14 cellular contexts compared by ENCODE assay signal in the genomic region with DNA sequence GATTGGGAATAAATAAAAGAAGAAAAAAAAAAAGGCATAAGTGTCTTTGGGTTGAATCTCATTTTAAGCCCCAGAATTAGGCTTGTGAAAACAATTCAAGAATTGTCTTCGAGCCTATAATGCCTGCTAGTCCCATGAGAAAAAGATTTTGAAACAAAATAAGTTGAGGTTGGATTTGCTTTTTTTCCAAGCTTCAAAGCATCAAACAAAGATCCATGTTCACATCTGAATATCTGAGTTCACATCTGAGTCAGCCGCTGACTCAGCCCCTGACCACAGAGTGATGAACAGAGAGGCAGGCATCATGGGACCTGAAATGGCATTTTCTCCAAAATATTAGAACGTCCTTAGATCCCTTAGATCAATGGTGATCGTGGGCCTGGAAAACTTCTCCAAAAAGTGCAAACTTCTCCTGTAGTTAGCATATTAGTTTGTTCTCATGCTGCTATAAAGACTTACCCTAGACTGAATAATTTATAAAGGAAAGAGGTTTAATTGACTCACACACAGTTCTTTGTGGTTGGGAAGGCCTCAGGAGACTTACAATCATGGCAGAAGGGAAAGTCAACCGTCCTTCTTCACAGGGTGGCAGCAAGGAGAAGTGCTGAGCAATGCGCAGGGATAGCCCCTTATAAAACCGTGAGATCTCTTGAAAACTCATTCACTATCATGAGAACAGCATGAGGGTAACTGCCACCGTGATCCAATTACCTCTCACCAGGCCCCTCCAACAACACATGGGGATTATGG.
DNase-seq lines count a peak whose midpoint lies in the region; ATAC-seq and TF ChIP-seq lines count a peak whose summit lies in the region.
"Had no signal": no experiment of that assay in that cellular context is flagged by ENCODE, and none has a peak within 500 bp of the region (broad histone marks: within the 10 kb centered on the region; RNA-seq: fewer than 3 reads in every experiment).

No MANE protein-coding gene starts in this region.

- H3K79me1 ChIP-seq in mesendoderm (ENCODE audit: low read length), result no peaks in the 10 kb centered on the region

- H3K9me3 Mint-ChIP-seq in HFFc6 (peaks cover 63% of the 10 kb centered on the region), natural killer cell (peaks cover 2 to 4% of the 10 kb centered on the region in 2 donors)
- H3K9me3 Mint-ChIP-seq in T-helper 2 cell treated with Interferon-gamma antibody and Interleukin-4, amounts not matched to agents 5 μg/mL and 100 μg/mL, for 36 hours, result peaks cover 22% of the 10 kb centered on the region

- H2BK5ac ChIP-seq in mesendoderm (ENCODE audit: low read length), result no peak overlapping the region

- H3K36me3 ChIP-seq in mesendoderm (ENCODE audit: control insufficient read depth, insufficient read depth, low read length), result no peaks in the 10 kb centered on the region
- H3K36me3 ChIP-seq: suprapubic skin had no signal

- H3K56ac ChIP-seq in mesendoderm (ENCODE audit: low read length), result no peak overlapping the region

- no peak overlapping the region for H3K4ac ChIP-seq in mesendoderm (ENCODE audit: low read depth, low read length)

- no peak overlapping the region for H2BK120ac ChIP-seq in mesendoderm (ENCODE audit: low read depth, low read length)

- intact Hi-C loops in natural killer cell (cut with micrococcal nuclease), result no loop called here

- H3K27me3 Mint-ChIP-seq in HFFc6 (ENCODE audit: insufficient read depth) (no peaks in the 10 kb centered on the region), natural killer cell (ENCODE audit: low read depth in 2 of 2) (no peaks in the 10 kb centered on the region)
- no peaks in the 10 kb centered on the region for H3K27me3 Mint-ChIP-seq in T-helper 2 cell treated with Interferon-gamma antibody and Interleukin-4, amounts not matched to agents 5 μg/mL and 100 μg/mL, for 36 hours (ENCODE audit: low read depth)

- H3K79me2 ChIP-seq in mesendoderm (ENCODE audit: control insufficient read depth, insufficient read depth, low read length), result no peaks in the 10 kb centered on the region
- H3K79me2 ChIP-seq: hepatocyte had no signal

- H3K4me1 Mint-ChIP-seq in HFFc6 (ENCODE audit: low read depth), result no peaks in the 10 kb centered on the region; the same call in 1 of the 2 replicates
- no peaks in the 10 kb centered on the region for H3K4me1 Mint-ChIP-seq in T-helper 2 cell treated with Interferon-gamma antibody and Interleukin-4, amounts not matched to agents 5 μg/mL and 100 μg/mL, for 36 hours (ENCODE audit: low read depth)
- H3K4me1 Mint-ChIP-seq in natural killer cell, result no peaks in the 10 kb centered on the region
- H3K4me1 Mint-ChIP-seq: memory B cell had no signal

- H3K27ac Mint-ChIP-seq in HFFc6 (peak overlapping the region; percentile 38; the same call in 1 of the 2 replicates), natural killer cell (no peak overlapping the region)
- no peak overlapping the region for H3K27ac Mint-ChIP-seq in T-helper 2 cell treated with Interferon-gamma antibody and Interleukin-4, amounts not matched to agents 5 μg/mL and 100 μg/mL, for 36 hours
- H3K27ac Mint-ChIP-seq: memory B cell had no signal

- no peak overlapping the region for H3K23ac ChIP-seq in mesendoderm (ENCODE audit: low read length)

- H3K4me1 ChIP-seq in mesendoderm (ENCODE audit: control insufficient read depth, low read depth, low read length), result no peaks in the 10 kb centered on the region
- H3K4me1 ChIP-seq: Caco-2, psoas muscle, suprapubic skin had no signal

- no peak overlapping the region for H4K8ac ChIP-seq in mesendoderm (ENCODE audit: low read depth, low read length)

- H3K36me3 Mint-ChIP-seq in HFFc6 (ENCODE audit: low read depth) (no peaks in the 10 kb centered on the region), natural killer cell (no peaks in the 10 kb centered on the region)
- no peaks in the 10 kb centered on the region for H3K36me3 Mint-ChIP-seq in T-helper 2 cell treated with Interferon-gamma antibody and Interleukin-4, amounts not matched to agents 5 μg/mL and 100 μg/mL, for 36 hours (ENCODE audit: low read depth)
- H3K36me3 Mint-ChIP-seq: memory B cell had no signal

- H3K4me3 ChIP-seq in AG09309 (ENCODE audit: control insufficient read depth, low read depth, low read length), result no peak overlapping the region
- no peak overlapping the region for H3K4me3 ChIP-seq in mesendoderm (ENCODE audit: low read length)
- H3K4me3 ChIP-seq: hepatocyte, psoas muscle, suprapubic skin had no signal

- no peak overlapping the region for H3K4me2 ChIP-seq in mesendoderm (ENCODE audit: low read length)
- H3K4me2 ChIP-seq: hepatocyte had no signal

- H3K27me3 ChIP-seq in mesendoderm (ENCODE audit: insufficient read depth, low read length, poor library complexity), result no peaks in the 10 kb centered on the region
- H3K27me3 ChIP-seq: suprapubic skin had no signal

- no CpG with 5 or more reads among the region's 8 CpGs for WGBS in mesendoderm (ENCODE audit: extremely low coverage, insufficient coverage, low lambda C conversion rate)

- DNase-seq in AG09309 (ENCODE audit: low read depth) (peak; percentile 65), HFFc6 (peak; percentile 25), amniotic stem cell (lab: John Stamatoyannopoulos, UW) (peak; percentile 25), glomerular visceral epithelial cell (ENCODE audit: extremely low spot score) (peak; percentile 61), DMS153 treated with DMSO at 0.1 percent for 48 hours (lab: John Stamatoyannopoulos, UW; ENCODE audit: unreplicated experiment) (no peak), natural killer cell (no peak), mesendoderm (no peak)
- DNase-seq in T-helper 2 cell treated with Interferon-gamma antibody and Interleukin-4, amounts not matched to agents 5 μg/mL and 100 μg/mL, for 36 hours (ENCODE audit: low spot score), result no peak
- DNase-seq: Caco-2, cerebellar nuclear complex, psoas muscle had no signal

- H3K9ac ChIP-seq in mesendoderm (ENCODE audit: low read length), result no peak overlapping the region

- no peak for ATAC-seq in natural killer cell
- ATAC-seq: psoas muscle had no signal

- no peak overlapping the region for H3K27ac ChIP-seq in mesendoderm (ENCODE audit: low read depth, low read length)
- H3K27ac ChIP-seq: hepatocyte, psoas muscle, suprapubic skin had no signal

- TF ChIP-seq CTCF in AG09309 (IDR thresholded peaks at IDR 0.05; ENCODE audit: control insufficient read depth, insufficient read depth, low read depth, low read length, missing control alignments), result no peak
- TF ChIP-seq CTCF in HFFc6 (IDR thresholded peaks at IDR 0.05), result no peak
- no peak for TF ChIP-seq CTCF in natural killer cell (IDR thresholded peaks at IDR 0.05)

- H3K18ac ChIP-seq in mesendoderm (ENCODE audit: low read length), result no peak overlapping the region

- no peak overlapping the region for H3K4me3 Mint-ChIP-seq in HFFc6
- no peak overlapping the region for H3K4me3 Mint-ChIP-seq in T-helper 2 cell treated with Interferon-gamma antibody and Interleukin-4, amounts not matched to agents 5 μg/mL and 100 μg/mL, for 36 hours
- no peak overlapping the region for H3K4me3 Mint-ChIP-seq in natural killer cell
- H3K4me3 Mint-ChIP-seq: memory B cell had no signal

- H4K5ac ChIP-seq in mesendoderm (ENCODE audit: low read length), result no peak overlapping the region

- no peak overlapping the region for H2BK15ac ChIP-seq in mesendoderm (replicated peaks; ENCODE audit: low read depth)

- H2AK5ac ChIP-seq in mesendoderm (ENCODE audit: low read length), result no peak overlapping the region

Comparison
In these comparisons a context has a peak if more than half of its experiments do, and no peak if none do; other contexts are left out.
1. DNase-seq: peak in AG09309 (single experiment), HFFc6 (single experiment), amniotic stem cell (single experiment) and glomerular visceral epithelial cell (single experiment); none in T-helper 2 cell treated with Interferon-gamma antibody and Interleukin-4, amounts not matched to agents 5 μg/mL and 100 μg/mL, for 36 hours (single experiment), DMS153 treated with DMSO at 0.1 percent for 48 hours (single experiment), natural killer cell (single experiment) and mesendoderm (single experiment).